11 cellular contexts compared by ENCODE assay signal in the genomic region with DNA sequence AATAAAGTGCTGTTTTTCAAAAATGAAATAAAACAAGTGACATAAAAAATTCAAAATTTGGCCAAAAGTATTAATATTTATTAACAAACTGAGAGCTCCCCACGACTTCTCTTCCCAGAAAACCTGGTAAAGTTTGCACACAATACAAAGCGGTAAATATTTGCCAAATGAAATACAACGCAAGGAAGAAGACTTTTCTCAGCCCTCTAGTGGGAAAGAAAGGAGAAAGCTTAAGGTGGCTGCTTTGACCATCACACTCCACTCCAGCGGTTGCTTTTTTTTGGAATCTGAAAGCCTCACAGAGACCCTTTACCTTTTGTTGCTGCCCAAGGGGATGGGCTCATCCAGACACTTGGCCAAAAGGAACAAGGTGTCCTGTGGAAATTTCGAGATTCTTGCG. TPM values are rescaled to one million over a fixed set of nuclear protein-coding genes. Genes with fewer than 3 reads are reported as not detected.
DNase-seq lines count a peak whose midpoint lies in the region; ATAC-seq and TF ChIP-seq lines count a peak whose summit lies in the region.
"Had no signal": no experiment of that assay in that cellular context is flagged by ENCODE, and none has a peak within 500 bp of the region (broad histone marks: within the 10 kb centered on the region; RNA-seq: fewer than 3 reads in every experiment).

No MANE protein-coding gene starts in this region.

- H2BK12ac ChIP-seq in trophoblast cell (ENCODE audit: low read length), result no peak overlapping the region

- no peak overlapping the region for H3K27ac ChIP-seq in trophoblast cell (ENCODE audit: low read depth, low read length)
- H3K27ac ChIP-seq in right atrium auricular region, result no peak overlapping the region
- H3K27ac ChIP-seq: SK-N-MC had no signal

- no peak overlapping the region for H2BK120ac ChIP-seq in trophoblast cell (ENCODE audit: insufficient read depth, low read length, poor library complexity)

- DNase-seq in activated T-cell treated with anti-CD3 and anti-CD28 coated beads, Interleukin-2, amount 50 U/mL, for 72 hours, result no peak
- no peak for DNase-seq in activated T-cell treated with anti-CD3 and anti-CD28 coated beads, Interleukin-2, amount 50 U/mL, for 1 hour
- DNase-seq in Kasumi-1 (lab: John Stamatoyannopoulos, UW), result peak; percentile 10 to 14
- peak; percentile 32 for DNase-seq in choroid plexus epithelial cell (ENCODE audit: low read depth)
- peak in 1 of 2 donors; percentile 60 for DNase-seq in trophoblast cell
- DNase-seq in mucosa of gallbladder (ENCODE audit: low spot score), result no peak
- DNase-seq in right atrium auricular region (ENCODE audit: low spot score), result no peak
- DNase-seq: hippocampal formation, stomach had no signal

- H3K79me2 ChIP-seq in trophoblast cell (ENCODE audit: control insufficient read depth, insufficient read depth, low read length, poor library complexity), result peaks cover 4% of the 10 kb centered on the region

- no peak overlapping the region for H2BK5ac ChIP-seq in trophoblast cell (ENCODE audit: low read depth, low read length, poor library complexity)

- H3K9me3 ChIP-seq in trophoblast cell (ENCODE audit: insufficient read depth, low read depth, low read length) (no peaks in the 10 kb centered on the region), right atrium auricular region (no peaks in the 10 kb centered on the region)
- H3K9me3 ChIP-seq: stomach had no signal

- peak overlapping the region; percentile 67 to 97 for H3K4me3 Mint-ChIP-seq in activated T-cell treated with anti-CD3 and anti-CD28 coated beads, Interleukin-2, amount 50 U/mL, for 72 hours

- H3K23ac ChIP-seq in trophoblast cell (ENCODE audit: low read length), result no peak overlapping the region

- H3K18ac ChIP-seq in trophoblast cell (ENCODE audit: low read length), result no peak overlapping the region

- TF ChIP-seq CTCF in choroid plexus epithelial cell (conservative IDR thresholded peaks at IDR 0.05; ENCODE audit: low read depth, low read length) (peak; percentile 41), right atrium auricular region (IDR thresholded peaks at IDR 0.05) (no peak)

- no peak overlapping the region for H3K14ac ChIP-seq in trophoblast cell (ENCODE audit: low read length)

- peak overlapping the region; percentile 37 for H2AK5ac ChIP-seq in trophoblast cell (ENCODE audit: low read length)

- H3K36me3 ChIP-seq in trophoblast cell (ENCODE audit: control insufficient read depth in 1 of 2, insufficient read depth in 2 of 2, low read length in 2 of 2), result no peaks in the 10 kb centered on the region
- no peaks in the 10 kb centered on the region for H3K36me3 ChIP-seq in right atrium auricular region
- H3K36me3 ChIP-seq: stomach had no signal

- no peak overlapping the region for H3K27ac Mint-ChIP-seq in activated T-cell treated with anti-CD3 and anti-CD28 coated beads, Interleukin-2, amount 50 U/mL, for 72 hours

- H4K8ac ChIP-seq in trophoblast cell (ENCODE audit: low read depth, low read length), result no peak overlapping the region

- WGBS in trophoblast cell (ENCODE audit: extremely low coverage, insufficient coverage, insufficient read length), result no CpG with 5 or more reads among the region's 6 CpGs

- H3K36me3 Mint-ChIP-seq in activated T-cell treated with anti-CD3 and anti-CD28 coated beads, Interleukin-2, amount 50 U/mL, for 72 hours (ENCODE audit: insufficient read depth in 2 of 2), result no peaks in the 10 kb centered on the region

- H3K79me1 ChIP-seq in trophoblast cell (ENCODE audit: low read length), result peaks cover 6% of the 10 kb centered on the region

- no peaks in the 10 kb centered on the region for H3K27me3 ChIP-seq in trophoblast cell (ENCODE audit: insufficient read depth, low read length)
- H3K27me3 ChIP-seq in right atrium auricular region, result no peaks in the 10 kb centered on the region
- H3K27me3 ChIP-seq: stomach had no signal

- no peak overlapping the region for H3K9ac ChIP-seq in trophoblast cell (ENCODE audit: low read length)

- ATAC-seq in activated T-cell treated with anti-CD3 and anti-CD28 coated beads, Interleukin-2, amount 50 U/mL, for 72 hours (replicated peaks in 1 of 2), result no peak
- ATAC-seq in GM19463 (IDR thresholded peaks at IDR 0.05; ENCODE audit: unreplicated experiment), result no peak

- H3K4me1 Mint-ChIP-seq in activated T-cell treated with anti-CD3 and anti-CD28 coated beads, Interleukin-2, amount 50 U/mL, for 72 hours (ENCODE audit: low read depth), result peaks cover 22% of the 10 kb centered on the region

- H4K91ac ChIP-seq in trophoblast cell (ENCODE audit: low read depth, low read length), result no peak overlapping the region

- no peak overlapping the region for H2AFZ ChIP-seq in trophoblast cell (ENCODE audit: insufficient read depth, low read length, poor library complexity)

- no peak overlapping the region for H4K12ac ChIP-seq in trophoblast cell (ENCODE audit: low read depth, low read length)

- H3K27me3 Mint-ChIP-seq in activated T-cell treated with anti-CD3 and anti-CD28 coated beads, Interleukin-2, amount 50 U/mL, for 72 hours (ENCODE audit: low read depth), result no peaks in the 10 kb centered on the region

- H3K4ac ChIP-seq in trophoblast cell (ENCODE audit: low read depth, low read length), result no peak overlapping the region

- no peak overlapping the region for H3K4me2 ChIP-seq in trophoblast cell (ENCODE audit: low read length)

- H3K4me1 ChIP-seq in trophoblast cell (ENCODE audit: control insufficient read depth in 1 of 2, insufficient read depth in 2 of 2, low read length in 2 of 2), result no peaks in the 10 kb centered on the region
- H3K4me1 ChIP-seq in right atrium auricular region, result peaks cover 0 to 15% of the 10 kb centered on the region in 2 donors

- H3K4me3 ChIP-seq in choroid plexus epithelial cell (ENCODE audit: low read depth, low read length) (no peak overlapping the region), trophoblast cell (ENCODE audit: low read depth, low read length) (no peak overlapping the region), right atrium auricular region (no peak overlapping the region)

- no peaks in the 10 kb centered on the region for H3K9me3 Mint-ChIP-seq in activated T-cell treated with anti-CD3 and anti-CD28 coated beads, Interleukin-2, amount 50 U/mL, for 72 hours

RNA-seq across cellular contexts. Expression of gene GK5, which starts 1.1 kb away (rescaled TPM):
- total RNA-seq in activated T-cell treated with anti-CD3 and anti-CD28 coated beads, Interleukin-2, amount 50 U/mL, for 72 hours, result 10 to 100 TPM; 10.1 to 12.0 TPM
- 5.5 and 7.4 TPM in 2 replicates for polyA plus RNA-seq in trophoblast cell (2013)
- 25.2 TPM for total RNA-seq in mucosa of gallbladder
- total RNA-seq in right atrium auricular region, result 1 to 10 TPM; 6.4 to 7.1 TPM

Comparison
In these comparisons a context has a peak if more than half of its experiments do, and no peak if none do; other contexts are left out.
1. DNase-seq: peak in Kasumi-1 (2 of 2) and choroid plexus epithelial cell (single experiment); none in activated T-cell treated with anti-CD3 and anti-CD28 coated beads, Interleukin-2, amount 50 U/mL, for 72 hours (0 of 2), activated T-cell treated with anti-CD3 and anti-CD28 coated beads, Interleukin-2, amount 50 U/mL, for 1 hour (single experiment), mucosa of gallbladder (single experiment) and right atrium auricular region (single experiment).